ENCODE assay signal across 23 cellular contexts in genomic region chr6:101181006-101181405, GRCh38.
"Had no signal": no experiment of that assay in that cellular context is flagged by ENCODE, and none has a peak within 500 bp of the region (broad histone marks: within the 10 kb centered on the region; RNA-seq: fewer than 3 reads in every experiment).

No MANE protein-coding gene starts in this region.

- H3K36me3 ChIP-seq: brain microvascular endothelial cell had no signal

- H3K4me3 ChIP-seq: coronary artery, dorsolateral prefrontal cortex had no signal

- H3K27ac ChIP-seq: brain microvascular endothelial cell, coronary artery, dorsolateral prefrontal cortex had no signal

- ATAC-seq: activated CD4-positive, alpha-beta T cell treated with anti-CD3 and anti-CD28 coated beads for 36 hours; activated T-cell treated with anti-CD3 and anti-CD28 coated beads, Interleukin-2, amount 50 U/mL, for 4 hours; activated T-helper 17 cell treated with anti-CD3 and anti-CD28 coated beads, Interleukin-2, amount 50 U/mL, for 72 hours; T-helper 17 cell had no signal

- H3K27me3 ChIP-seq: brain microvascular endothelial cell, dorsolateral prefrontal cortex had no signal

- DNase-seq: activated CD4-positive, alpha-beta memory T cell treated with anti-CD3 and anti-CD28 coated beads, Interleukin-2, amount 10 ng/mL, durations not matched to agents 7 days and 5 days; activated CD4-positive, alpha-beta T cell treated with anti-CD3 and anti-CD28 coated beads for 36 hours; activated CD4-positive, alpha-beta T cell treated with anti-CD3 and anti-CD28 coated beads, Interleukin-2, amount 10 ng/mL, durations not matched to agents 24 days and 14 days; activated CD4-positive, CD25-positive, alpha-beta regulatory T cell; activated CD4-positive, CD25-positive, alpha-beta regulatory T cell treated with anti-CD3 and anti-CD28 coated beads, Interleukin-2, amount 50 U/mL, for 72 hours; activated effector memory CD4-positive, alpha-beta T cell treated with Interleukin-2 at 50 U/mL for 16 hours; activated gamma-delta T cell treated with Interleukin-2 at 50 U/mL for 16 hours; activated naive CD4-positive, alpha-beta T cell treated with anti-CD3 and anti-CD28 coated beads, Interleukin-2, amount 50 U/mL, for 16 hours; activated naive CD4-positive, alpha-beta T cell treated with Interleukin-2 at 50 U/mL for 16 hours; activated T-cell treated with anti-CD3 and anti-CD28 coated beads, Interleukin-2, amount 50 U/mL, for 4 hours; amniotic stem cell; anterior cingulate cortex; brain microvascular endothelial cell; effector memory CD4-positive, alpha-beta T cell; endodermal cell; foreskin fibroblast; head of caudate nucleus; hippocampal formation; T-helper 17 cell; T1000 had no signal
